8 cellular contexts compared by ENCODE assay signal in genomic region chr4:1723131-1723801, GRCh38. TPM values are rescaled to one million over a fixed set of nuclear protein-coding genes. Genes with fewer than 3 reads are reported as not detected.
DNase-seq lines count a peak whose midpoint lies in the region; ATAC-seq and TF ChIP-seq lines count a peak whose summit lies in the region.

No MANE protein-coding gene starts in this region.

- H3K27ac Mint-ChIP-seq in activated naive CD8-positive, alpha-beta T cell treated with anti-CD3 and anti-CD28 coated beads for 36 hours, result peak overlapping the region; percentile 97

- H3K14ac ChIP-seq in neuronal stem cell (ENCODE audit: low read length), result no peak overlapping the region

- peak overlapping the region; percentile 98 for H3K4me2 ChIP-seq in DND-41 (ENCODE audit: insufficient read depth, low read length)
- peak overlapping the region; percentile 92 for H3K4me2 ChIP-seq in OCI-LY1 (ENCODE audit: low read length)
- H3K4me2 ChIP-seq in neuronal stem cell (ENCODE audit: insufficient read depth, low read length, poor library complexity, severe bottlenecking), result peak overlapping the region; percentile 14

- peaks cover 95% of the 10 kb centered on the region for H3K79me2 ChIP-seq in DND-41 (ENCODE audit: insufficient read depth, low read length)
- H3K79me2 ChIP-seq in OCI-LY1 (ENCODE audit: insufficient read depth, low read length), result peaks cover 8% of the 10 kb centered on the region

- intact Hi-C loops in testis (cut with DNase I; ENCODE audit: low total_unique reads), result no loop called here

- H3K23ac ChIP-seq in neuronal stem cell (ENCODE audit: low read depth, low read length, poor library complexity), result no peak overlapping the region

- no peaks in the 10 kb centered on the region for H3K27me3 ChIP-seq in DND-41 (ENCODE audit: insufficient read depth, low read length, poor library complexity)
- H3K27me3 ChIP-seq in OCI-LY1 (ENCODE audit: insufficient read depth, low read length), result no peaks in the 10 kb centered on the region
- no peaks in the 10 kb centered on the region for H3K27me3 ChIP-seq in neuronal stem cell (ENCODE audit: control insufficient read depth in 3 of 3, insufficient read depth in 3 of 3, low read depth in 1 of 3, low read length in 3 of 3)
- H3K27me3 ChIP-seq in testis, result no peaks in the 10 kb centered on the region

- no peak overlapping the region for H2BK5ac ChIP-seq in neuronal stem cell (ENCODE audit: low read length)

- H3K36me3 Mint-ChIP-seq in activated naive CD8-positive, alpha-beta T cell treated with anti-CD3 and anti-CD28 coated beads for 36 hours, result peaks cover 61% of the 10 kb centered on the region

- H3K4me3 ChIP-seq in DND-41 (ENCODE audit: low read depth in 1 of 2, low read length in 2 of 2) (peak overlapping the region; percentile 81 to 91; a peak in 3 of 4 replicates), OCI-LY1 (ENCODE audit: low read depth, low read length, poor library complexity, severe bottlenecking) (peak overlapping the region; percentile 93), neuronal stem cell (ENCODE audit: low read length in 2 of 2) (peak overlapping the region; percentile 27 to 89), testis (no peak overlapping the region)

- H2BK120ac ChIP-seq in neuronal stem cell (ENCODE audit: low read depth, low read length), result no peak overlapping the region

- H4K8ac ChIP-seq in neuronal stem cell (ENCODE audit: low read depth, low read length), result no peak overlapping the region

- H3K4me1 Mint-ChIP-seq in activated naive CD8-positive, alpha-beta T cell treated with anti-CD3 and anti-CD28 coated beads for 36 hours, result peaks cover 39% of the 10 kb centered on the region

- TF ChIP-seq CTCF in DND-41 (IDR thresholded peaks at IDR 0.05; ENCODE audit: borderline replicate concordance, extremely low read depth, low read length, poor library complexity, severe bottlenecking) (no peak), OCI-LY1 (IDR thresholded peaks at IDR 0.05; ENCODE audit: low read length) (no peak), testis (IDR thresholded peaks at IDR 0.05) (no peak)

- no peaks in the 10 kb centered on the region for H3K9me2 ChIP-seq in OCI-LY1 (ENCODE audit: low read depth, low read length)

- no peak overlapping the region for H3K4ac ChIP-seq in neuronal stem cell (ENCODE audit: low read length)

- no peak overlapping the region for H4K91ac ChIP-seq in neuronal stem cell (ENCODE audit: low read depth, low read length, poor library complexity)

- no peaks in the 10 kb centered on the region for H3K27me3 Mint-ChIP-seq in activated naive CD8-positive, alpha-beta T cell treated with anti-CD3 and anti-CD28 coated beads for 36 hours

- H3F3A ChIP-seq in OCI-LY1 (ENCODE audit: insufficient read depth, low read length), result no peaks in the 10 kb centered on the region; the same call in 1 of the 2 replicates

- peaks cover 35% of the 10 kb centered on the region for H3K79me1 ChIP-seq in neuronal stem cell (ENCODE audit: low read depth, low read length)

- DNase-seq in DND-41 (no peak), neuronal stem cell (ENCODE audit: low spot score) (no peak), testis (no peak), DMS153 (lab: John Stamatoyannopoulos, UW) (no peak), NCI-H510A treated with DMSO at 0.1 percent for 48 hours (lab: John Stamatoyannopoulos, UW) (no peak), HK-2 (ENCODE audit: unreplicated experiment) (no peak)
- peak; percentile 73 for DNase-seq in activated naive CD8-positive, alpha-beta T cell treated with anti-CD3 and anti-CD28 coated beads for 36 hours

- peak overlapping the region; percentile 98 for H3K4me3 Mint-ChIP-seq in activated naive CD8-positive, alpha-beta T cell treated with anti-CD3 and anti-CD28 coated beads for 36 hours

- H3K9me3 ChIP-seq in DND-41 (ENCODE audit: insufficient read depth, low read length, severe bottlenecking), result no peaks in the 10 kb centered on the region
- H3K9me3 ChIP-seq in OCI-LY1 (ENCODE audit: low read length), result no peaks in the 10 kb centered on the region
- H3K9me3 ChIP-seq in neuronal stem cell (replicated peaks in 1 of 2; ENCODE audit: control insufficient read depth in 2 of 2, insufficient read depth in 1 of 2, low read depth in 1 of 2, low read length in 2 of 2), result peaks cover 0 to 2% of the 10 kb centered on the region in 2 donors
- H3K9me3 ChIP-seq in testis, result no peaks in the 10 kb centered on the region

- WGBS in neuronal stem cell (ENCODE audit: extremely low coverage in 2 of 2, insufficient read length in 2 of 2, insufficient replicate concordance in 1 of 2), 2 donors, result no CpG with 5 or more reads among the region's 12 CpGs
- 78 to 80% methylated on average over 12 of the region's 12 CpGs for WGBS in testis, 2 donors

- H2AK5ac ChIP-seq in neuronal stem cell (ENCODE audit: low read depth, low read length), result no peak overlapping the region

- H3K9me3 Mint-ChIP-seq in activated naive CD8-positive, alpha-beta T cell treated with anti-CD3 and anti-CD28 coated beads for 36 hours, result no peaks in the 10 kb centered on the region

- H3K36me3 ChIP-seq in DND-41 (ENCODE audit: insufficient read depth, low read length) (peaks cover 69% of the 10 kb centered on the region), OCI-LY1 (ENCODE audit: insufficient read depth, low read length) (peaks cover 45% of the 10 kb centered on the region), neuronal stem cell (replicated peaks in 1 of 2; ENCODE audit: control insufficient read depth in 2 of 2, insufficient read depth in 2 of 2, low read length in 2 of 2) (peaks cover 46 to 66% of the 10 kb centered on the region in 2 donors), testis (ENCODE audit: low read depth, missing control alignments) (no peaks in the 10 kb centered on the region)

- H2BK12ac ChIP-seq in neuronal stem cell (ENCODE audit: low read length), result no peak overlapping the region

- H4K20me1 ChIP-seq in DND-41 (ENCODE audit: insufficient read depth, low read length), result peaks cover 69% of the 10 kb centered on the region
- no peaks in the 10 kb centered on the region for H4K20me1 ChIP-seq in OCI-LY1 (ENCODE audit: insufficient read depth, low read length)

- no peak overlapping the region for H3K18ac ChIP-seq in neuronal stem cell (ENCODE audit: low read length)

- H2AFZ ChIP-seq in DND-41 (ENCODE audit: low read depth, low read length) (no peak overlapping the region), OCI-LY1 (ENCODE audit: low read length) (no peak overlapping the region), neuronal stem cell (ENCODE audit: low read length) (no peak overlapping the region)

- ATAC-seq in DND-41 (ENCODE audit: insufficient read depth, low read depth), result no peak

- H3K4me1 ChIP-seq in DND-41 (ENCODE audit: insufficient read depth, low read length) (peaks cover 67% of the 10 kb centered on the region), OCI-LY1 (ENCODE audit: insufficient read depth, low read length, severe bottlenecking) (peaks cover 59% of the 10 kb centered on the region), neuronal stem cell (ENCODE audit: control insufficient read depth in 2 of 2, insufficient read depth in 1 of 2, low read depth in 1 of 2, low read length in 2 of 2) (peaks cover 16 to 19% of the 10 kb centered on the region in 2 donors), testis (peaks cover 16% of the 10 kb centered on the region)

- TF ChIP-seq POLR2A in testis (IDR thresholded peaks at IDR 0.05), result no peak

- H2BK15ac ChIP-seq in neuronal stem cell (ENCODE audit: low read length), result no peak overlapping the region

- H3K27ac ChIP-seq in DND-41 (ENCODE audit: low read length) (peak overlapping the region; percentile 84), OCI-LY1 (ENCODE audit: low read depth, low read length, poor library complexity, severe bottlenecking) (peak overlapping the region; percentile 97), neuronal stem cell (replicated peaks; ENCODE audit: low read length) (no peak overlapping the region), testis (no peak overlapping the region)

- H3K9ac ChIP-seq in DND-41 (ENCODE audit: low read depth, low read length), result peak overlapping the region; percentile 95
- peak overlapping the region; percentile 92 for H3K9ac ChIP-seq in OCI-LY1 (ENCODE audit: low read length)
- H3K9ac ChIP-seq in neuronal stem cell (ENCODE audit: low read depth, low read length, poor library complexity), result peak overlapping the region; percentile 32

RNA-seq across cellular contexts. Expression of gene TACC3, which starts 1.9 kb away (rescaled TPM):
- total RNA-seq in activated naive CD8-positive, alpha-beta T cell treated with anti-CD3 and anti-CD28 coated beads for 36 hours, result 100 to 1,000 TPM; 189 to 190 TPM
- 110 TPM for polyA plus RNA-seq in neuronal stem cell (2013, experiment 1 of 2)
- 108 TPM for polyA plus RNA-seq in neuronal stem cell (2013, experiment 2 of 2)
- total RNA-seq in testis, result 100 to 1,000 TPM in 1 of 2 donors, 10 to 100 TPM in 1; 82.9 to 112 TPM
- polyA plus RNA-seq in testis (ENCODE audit: insufficient read depth, low read depth, low replicate concordance), result 158 TPM

RNA-seq across cellular contexts. Expression of gene TMEM129, which starts 2.1 kb away (rescaled TPM):
- 10 to 100 TPM; 20.5 to 20.8 TPM for total RNA-seq in activated naive CD8-positive, alpha-beta T cell treated with anti-CD3 and anti-CD28 coated beads for 36 hours
- polyA plus RNA-seq in neuronal stem cell (2013, experiment 1 of 2), result 28.3 TPM
- 26.4 TPM for polyA plus RNA-seq in neuronal stem cell (2013, experiment 2 of 2)
- 10 to 100 TPM; 76.1 to 76.4 TPM for total RNA-seq in testis
- 34.0 TPM for polyA plus RNA-seq in testis (ENCODE audit: insufficient read depth, low read depth, low replicate concordance)

RNA-seq across cellular contexts. Expression of gene SLBP, which starts 11.1 kb away (rescaled TPM):
- total RNA-seq in activated naive CD8-positive, alpha-beta T cell treated with anti-CD3 and anti-CD28 coated beads for 36 hours, result 100 to 1,000 TPM; 183 to 184 TPM
- polyA plus RNA-seq in neuronal stem cell (2013, experiment 1 of 2), result 44.6 TPM
- polyA plus RNA-seq in neuronal stem cell (2013, experiment 2 of 2), result 44.5 TPM
- total RNA-seq in testis, result 100 to 1,000 TPM; 137 to 173 TPM
- 118 TPM for polyA plus RNA-seq in testis (ENCODE audit: insufficient read depth, low read depth, low replicate concordance)

RNA-seq across cellular contexts. Expression of gene FAM53A, which starts 39.2 kb away (rescaled TPM):
- total RNA-seq in activated naive CD8-positive, alpha-beta T cell treated with anti-CD3 and anti-CD28 coated beads for 36 hours, result 1 to 10 TPM in 1 of 2 experiments, under 1 TPM in 1; 0.82 to 1.3 TPM
- polyA plus RNA-seq in neuronal stem cell (2013, experiment 1 of 2), result 2.0 TPM
- polyA plus RNA-seq in neuronal stem cell (2013, experiment 2 of 2), result 1.3 TPM
- total RNA-seq in testis, result 10 to 100 TPM; 41.3 to 60.8 TPM
- 24.2 TPM for polyA plus RNA-seq in testis (ENCODE audit: insufficient read depth, low read depth, low replicate concordance)

Comparison
In these comparisons a context has a peak if more than half of its experiments do, and no peak if none do; other contexts are left out.
1. H3K27ac ChIP-seq: peak in DND-41 (single experiment) and OCI-LY1 (single experiment); none in neuronal stem cell (single experiment) and testis (0 of 2).
2. H3K4me2 ChIP-seq: peak in every context shown above with its lines; median percentile 98 in DND-41; 92 in OCI-LY1; 14 in neuronal stem cell.
3. H3K4me3 ChIP-seq: peak in DND-41 (2 of 2), OCI-LY1 (single experiment) and neuronal stem cell (2 of 2); none in testis (0 of 2).
4. H3K9ac ChIP-seq: peak in every context shown above with its lines; median percentile 95 in DND-41; 92 in OCI-LY1; 32 in neuronal stem cell.